In genomic region chr7:158997110-158997453, GRCh38 we compare ENCODE assay signal across 1 cellular context.
TF ChIP-seq lines count a peak whose summit lies in the region.

No MANE protein-coding gene starts in this region.

TF ChIP-seq in WTC11, 78 proteins besides CTCF, POLR2A, EP300 and RAD21 (continued from another document):
- TF ChIP-seq, protein P1, sequence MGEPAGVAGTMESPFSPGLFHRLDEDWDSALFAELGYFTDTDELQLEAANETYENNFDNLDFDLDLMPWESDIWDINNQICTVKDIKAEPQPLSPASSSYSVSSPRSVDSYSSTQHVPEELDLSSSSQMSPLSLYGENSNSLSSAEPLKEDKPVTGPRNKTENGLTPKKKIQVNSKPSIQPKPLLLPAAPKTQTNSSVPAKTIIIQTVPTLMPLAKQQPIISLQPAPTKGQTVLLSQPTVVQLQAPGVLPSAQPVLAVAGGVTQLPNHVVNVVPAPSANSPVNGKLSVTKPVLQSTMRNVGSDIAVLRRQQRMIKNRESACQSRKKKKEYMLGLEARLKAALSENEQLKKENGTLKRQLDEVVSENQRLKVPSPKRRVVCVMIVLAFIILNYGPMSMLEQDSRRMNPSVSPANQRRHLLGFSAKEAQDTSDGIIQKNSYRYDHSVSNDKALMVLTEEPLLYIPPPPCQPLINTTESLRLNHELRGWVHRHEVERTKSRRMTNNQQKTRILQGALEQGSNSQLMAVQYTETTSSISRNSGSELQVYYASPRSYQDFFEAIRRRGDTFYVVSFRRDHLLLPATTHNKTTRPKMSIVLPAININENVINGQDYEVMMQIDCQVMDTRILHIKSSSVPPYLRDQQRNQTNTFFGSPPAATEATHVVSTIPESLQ (CRISPR knock-in tag; IDR thresholded peaks at IDR 0.05), result no peak
- TF ChIP-seq ZNF263 (CRISPR knock-in tag; IDR thresholded peaks at IDR 0.05; ENCODE audit: low read depth) (no peak), ZBTB21 (CRISPR knock-in tag; IDR thresholded peaks at IDR 0.05; ENCODE audit: borderline replicate concordance) (no peak), ZNF138 (CRISPR knock-in tag; conservative IDR thresholded peaks at IDR 0.05) (no peak), ATF1 (CRISPR knock-in tag; IDR thresholded peaks at IDR 0.05) (no peak), ZNF532 (CRISPR knock-in tag; IDR thresholded peaks at IDR 0.05; ENCODE audit: borderline replicate concordance) (no peak)
